In the genomic region with DNA sequence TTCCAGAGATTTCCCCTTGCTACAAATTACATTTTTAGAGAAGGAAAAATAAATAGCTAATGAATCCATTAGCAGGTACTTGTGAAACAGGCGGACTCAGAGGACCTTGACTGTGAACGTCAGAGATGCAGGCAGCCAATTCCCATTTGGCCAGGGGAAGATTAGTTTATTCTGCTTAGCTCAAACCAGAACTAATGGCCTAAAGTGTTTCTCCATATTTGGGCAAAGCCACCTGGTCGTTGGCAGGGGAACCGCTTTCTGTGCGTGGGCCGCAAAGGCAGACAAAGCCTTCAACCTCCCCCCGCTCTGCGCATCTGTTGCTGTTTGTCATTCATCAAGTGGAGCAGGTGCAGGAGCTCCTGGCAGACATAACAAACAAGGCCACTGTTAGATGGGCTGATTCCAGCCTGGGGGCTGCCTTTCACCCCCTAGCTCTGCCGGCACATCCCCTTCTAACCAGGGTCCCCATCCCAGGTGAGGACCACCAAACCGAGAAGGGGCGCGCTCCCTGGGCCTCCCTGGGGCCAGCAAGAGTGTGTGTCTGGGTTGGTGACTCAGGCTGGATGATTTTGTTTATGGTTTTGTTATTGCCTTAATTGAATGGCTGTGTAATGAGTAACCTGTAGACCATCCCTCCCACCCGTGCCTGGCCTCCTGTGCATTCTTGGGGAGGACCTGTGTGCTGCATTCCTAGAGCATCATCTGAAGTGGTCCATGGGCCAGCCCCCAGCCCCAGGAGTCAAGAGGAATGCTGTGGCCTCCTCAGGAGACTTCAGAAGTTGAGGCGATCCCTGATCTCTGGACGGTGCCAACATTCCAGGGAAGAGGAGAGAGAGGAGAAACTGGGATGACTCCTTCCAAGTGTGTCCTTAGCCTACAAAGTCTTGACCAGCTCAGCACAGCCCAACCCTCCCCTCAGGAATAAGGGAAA, we compare ENCODE assay signal across 8 cellular contexts. TPM values are rescaled to one million over a fixed set of nuclear protein-coding genes. Genes with fewer than 3 reads are reported as not detected.
DNase-seq lines count a peak whose midpoint lies in the region; ATAC-seq and TF ChIP-seq lines count a peak whose summit lies in the region.

No MANE protein-coding gene starts in this region.

- DNase-seq in GM12864 (ENCODE audit: low read depth) (peak; percentile 61), NCI-H345 (lab: John Stamatoyannopoulos, UW) (peak; percentile 98), chondrocyte (ENCODE audit: low spot score) (peak; percentile 57), retina (peak; percentile 73), HuH-7.5 (ENCODE audit: low spot score) (no peak), occipital lobe (lab: John Stamatoyannopoulos, UW) (no peak)
- no peak for DNase-seq in stimulated activated CD4-positive, alpha-beta T cell treated with anti-CD3 and anti-CD28 coated beads, Interleukin-4, amount 100 ng/mL, for 24 hours

- H3K4me3 ChIP-seq in GM12864 (ENCODE audit: low read depth, low read length) = no peak overlapping the region

- TF ChIP-seq CTCF in GM12864 (IDR thresholded peaks at IDR 0.05; ENCODE audit: low read depth, low read length, missing control alignments) = no peak
- TF ChIP-seq CTCF in chondrocyte (IDR thresholded peaks at IDR 0.05) = no peak

- peaks cover 52% of the 10 kb centered on the region for H3K4me1 Mint-ChIP-seq in chondrocyte (ENCODE audit: low read depth)

- no peaks in the 10 kb centered on the region for H3K36me3 Mint-ChIP-seq in chondrocyte (ENCODE audit: low read depth)

- H3K27ac Mint-ChIP-seq in chondrocyte (ENCODE audit: unreplicated experiment) = no peak overlapping the region

- no peak overlapping the region for H3K4me3 Mint-ChIP-seq in chondrocyte (ENCODE audit: unreplicated experiment)

- peak; percentile 64 for ATAC-seq in HG02840 (IDR thresholded peaks at IDR 0.05; ENCODE audit: low FRiP score, unreplicated experiment)

- H3K9me3 Mint-ChIP-seq in chondrocyte (ENCODE audit: low read depth) = peaks cover 4% of the 10 kb centered on the region

- H3K27me3 Mint-ChIP-seq in chondrocyte (ENCODE audit: low read depth) = no peaks in the 10 kb centered on the region

RNA-seq across cellular contexts. Expression of a gene that starts 14.5 kb away (rescaled TPM):
- 0.20 TPM in 1 of 3 replicates, not detected in the others for total RNA-seq in chondrocyte
- not detected for total RNA-seq in occipital lobe

RNA-seq across cellular contexts. Expression of a gene that starts 21.2 kb away (rescaled TPM):
- total RNA-seq in chondrocyte (not detected in 3 replicates), occipital lobe (not detected)

Comparison
In these comparisons a context has a peak if more than half of its experiments do, and no peak if none do; other contexts are left out.
1. DNase-seq: peak in GM12864 (single experiment), NCI-H345 (single experiment), chondrocyte (single experiment) and retina (single experiment); none in HuH-7.5 (single experiment), occipital lobe (single experiment) and stimulated activated CD4-positive, alpha-beta T cell treated with anti-CD3 and anti-CD28 coated beads, Interleukin-4, amount 100 ng/mL, for 24 hours (single experiment).